ENCODE assay signal across 28 cellular contexts in genomic region chr15:24961967-24962366, GRCh38.
"Had no signal": no experiment of that assay in that cellular context is flagged by ENCODE, and none has a peak within 500 bp of the region (broad histone marks: within the 10 kb centered on the region; RNA-seq: fewer than 3 reads in every experiment).

No MANE protein-coding gene starts in this region.

- H3K27ac ChIP-seq: breast epithelium, esophagus muscularis mucosa, foreskin keratinocyte, heart right ventricle, lower lobe of right lung, skin epidermis, thoracic aorta had no signal

- H3K4me3 Mint-ChIP-seq: activated B cell treated with CpG ODN at 0.5 μM for 24 hours; activated CD8-positive, alpha-beta T cell treated with anti-CD3 and anti-CD28 coated beads for 36 hours; activated naive CD4-positive, alpha-beta T cell treated with anti-CD3 and anti-CD28 coated beads, Interleukin-2, amount 50 U/mL, for 24 hours; activated naive CD8-positive, alpha-beta T cell treated with anti-CD3 and anti-CD28 coated beads, Interleukin-2, amount 50 U/mL, for 24 hours; activated T-cell treated with anti-CD3 and anti-CD28 coated beads, Interleukin-2, amount 50 U/mL, for 4 hours; activated T-helper 17 cell treated with anti-CD3 and anti-CD28 coated beads, Interleukin-2, amount 50 U/mL, for 72 hours; natural killer cell; stimulated activated effector memory CD8-positive, alpha-beta T cell treated with anti-CD3 and anti-CD28 coated beads, Interleukin-12 subunit alpha, Interleukin-12 subunit beta, amount 100 ng/mL, for 72 hours; stimulated activated naive CD8-positive, alpha-beta T cell treated with anti-CD3 and anti-CD28 coated beads, Interleukin-15, Interleukin-2, amounts not matched to agents 100 ng/mL and 50 ng/mL, for 24 hours had no signal

- H3K4me1 Mint-ChIP-seq: activated T-helper 17 cell treated with anti-CD3 and anti-CD28 coated beads, Interleukin-2, amount 50 U/mL, for 72 hours had no signal

- H3K4me1 ChIP-seq: breast epithelium, lower lobe of right lung had no signal

- FAIRE-seq: keratinocyte, urothelium cell line had no signal

- H3K9me3 ChIP-seq: thoracic aorta had no signal

- H3K27me3 Mint-ChIP-seq: activated B cell treated with CpG ODN at 0.5 μM for 24 hours; activated CD8-positive, alpha-beta T cell treated with anti-CD3 and anti-CD28 coated beads for 36 hours; activated naive CD4-positive, alpha-beta T cell treated with anti-CD3 and anti-CD28 coated beads, Interleukin-2, amount 50 U/mL, for 24 hours; activated naive CD8-positive, alpha-beta T cell treated with anti-CD3 and anti-CD28 coated beads, Interleukin-2, amount 50 U/mL, for 24 hours; activated T-helper 17 cell treated with anti-CD3 and anti-CD28 coated beads, Interleukin-2, amount 50 U/mL, for 72 hours; stimulated activated naive CD8-positive, alpha-beta T cell treated with anti-CD3 and anti-CD28 coated beads, Interleukin-15, Interleukin-2, amounts not matched to agents 100 ng/mL and 50 ng/mL, for 24 hours had no signal

- H3K27me3 ChIP-seq: breast epithelium, esophagus muscularis mucosa, foreskin keratinocyte, heart right ventricle had no signal

- H3K27ac Mint-ChIP-seq: activated B cell treated with CpG ODN at 0.5 μM for 24 hours; activated CD8-positive, alpha-beta T cell treated with anti-CD3 and anti-CD28 coated beads for 36 hours; activated naive CD4-positive, alpha-beta T cell treated with anti-CD3 and anti-CD28 coated beads, Interleukin-2, amount 50 U/mL, for 24 hours; activated naive CD8-positive, alpha-beta T cell treated with anti-CD3 and anti-CD28 coated beads, Interleukin-2, amount 50 U/mL, for 24 hours; activated T-helper 17 cell treated with anti-CD3 and anti-CD28 coated beads, Interleukin-2, amount 50 U/mL, for 72 hours; natural killer cell; stimulated activated effector memory CD8-positive, alpha-beta T cell treated with anti-CD3 and anti-CD28 coated beads, Interleukin-12 subunit alpha, Interleukin-12 subunit beta, amount 100 ng/mL, for 72 hours; stimulated activated naive CD8-positive, alpha-beta T cell treated with anti-CD3 and anti-CD28 coated beads, Interleukin-15, Interleukin-2, amounts not matched to agents 100 ng/mL and 50 ng/mL, for 24 hours had no signal

- H3K4me3 ChIP-seq: breast epithelium, esophagus muscularis mucosa, heart right ventricle, lower lobe of right lung, skin epidermis, thoracic aorta had no signal

- ATAC-seq: activated CD8-positive, alpha-beta T cell treated with anti-CD3 and anti-CD28 coated beads for 36 hours; activated naive CD8-positive, alpha-beta T cell treated with anti-CD3 and anti-CD28 coated beads, Interleukin-2, amount 50 U/mL, for 24 hours; activated T-cell treated with anti-CD3 and anti-CD28 coated beads, Interleukin-2, amount 50 U/mL, for 4 hours; activated T-helper 17 cell treated with anti-CD3 and anti-CD28 coated beads, Interleukin-2, amount 50 U/mL, for 72 hours; foreskin keratinocyte; left colon; lower lobe of right lung; natural killer cell; sciatic nerve; stimulated activated effector memory CD8-positive, alpha-beta T cell treated with anti-CD3 and anti-CD28 coated beads, Interleukin-12 subunit alpha, Interleukin-12 subunit beta, amount 100 ng/mL, for 72 hours had no signal

- DNase-seq: activated B cell treated with CpG ODN at 0.5 μM for 24 hours; activated CD4-positive, alpha-beta T cell treated with anti-CD3 and anti-CD28 coated beads, Interleukin-2, amount 50 U/mL, for 1 hour; activated CD8-positive, alpha-beta T cell treated with anti-CD3 and anti-CD28 coated beads for 36 hours; activated naive CD8-positive, alpha-beta T cell treated with anti-CD3 and anti-CD28 coated beads, Interleukin-2, amount 50 U/mL, for 24 hours; activated T-cell treated with anti-CD3 and anti-CD28 coated beads, Interleukin-2, amount 50 U/mL, for 4 hours; central memory CD4-positive, alpha-beta T cell; dermis blood vessel endothelial cell; effector CD4-positive, alpha-beta T cell; foreskin keratinocyte; heart right ventricle; left colon; lower lobe of right lung; mesenchymal stem cell; natural killer cell; stimulated activated CD4-positive, alpha-beta T cell treated with anti-CD3 and anti-CD28 coated beads, Interleukin-4, amount 100 ng/mL, for 24 hours; T-helper 2 cell; trophoblast cell had no signal
